39 cellular contexts compared by ENCODE assay signal in the genomic region with DNA sequence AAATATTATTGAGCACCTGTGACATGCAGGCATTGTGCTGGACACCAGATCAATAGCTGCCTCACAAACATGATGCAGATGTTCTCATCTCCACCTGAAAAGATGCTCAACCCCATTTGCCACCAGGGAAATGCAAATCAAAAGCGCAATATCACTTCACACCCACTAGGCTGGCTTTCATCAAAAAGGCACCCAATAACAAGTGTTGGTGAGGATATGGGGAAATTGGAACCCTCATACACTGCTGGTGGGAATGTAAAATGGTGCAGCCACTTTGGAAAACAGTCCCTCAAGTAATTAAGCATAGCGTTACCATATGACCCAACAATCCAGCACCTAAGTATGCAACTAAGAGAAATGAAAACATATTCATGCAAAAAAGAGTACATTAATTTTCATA. TPM values are rescaled to one million over a fixed set of nuclear protein-coding genes. Genes with fewer than 3 reads are reported as not detected.
"Had no signal": no experiment of that assay in that cellular context is flagged by ENCODE, and none has a peak within 500 bp of the region (broad histone marks: within the 10 kb centered on the region; RNA-seq: fewer than 3 reads in every experiment).

No MANE protein-coding gene starts in this region.

- H3K9me3 ChIP-seq: adrenal gland had no signal

- H3K4me3 Mint-ChIP-seq: activated B cell treated with CpG ODN at 0.5 μM for 24 hours; activated CD4-positive, alpha-beta memory T cell treated with anti-CD3 and anti-CD28 coated beads for 36 hours; activated naive CD4-positive, alpha-beta T cell treated with anti-CD3 and anti-CD28 coated beads for 36 hours; activated T-cell treated with anti-CD3 and anti-CD28 coated beads, Interleukin-2, amount 50 U/mL, for 4 hours; activated T-helper 1 cell treated with anti-CD3 and anti-CD28 coated beads, Interleukin-12 subunit alpha, Interleukin-12 subunit beta, Interleukin-2, Interleukin-4 antibody, amounts not matched to agents 30 ng/mL and 10 ng/mL and 1 ng/mL, durations not matched to agents 14 hours and 24 hours and 36 hours; brain; T-cell had no signal

- H3K4me1 ChIP-seq: adrenal gland had no signal

- H3K4me1 Mint-ChIP-seq: activated B cell treated with CpG ODN at 0.5 μM for 24 hours had no signal

- H2AFZ ChIP-seq: PC-9 had no signal

- DNase-seq: activated B cell treated with CpG ODN at 0.5 μM for 24 hours; activated CD4-positive, alpha-beta memory T cell treated with anti-CD3 and anti-CD28 coated beads for 36 hours; activated CD4-positive, alpha-beta T cell treated with anti-CD3 and anti-CD28 coated beads for 4 hours; activated CD4-positive, alpha-beta T cell treated with anti-CD3 and anti-CD28 coated beads, Interleukin-2, amount 50 U/mL, for 1 hour; activated CD4-positive, CD25-positive, alpha-beta regulatory T cell treated with anti-CD3 and anti-CD28 coated beads, Interleukin-2, amount 50 U/mL, for 72 hours; activated CD8-positive, alpha-beta memory T cell treated with anti-CD3 and anti-CD28 coated beads, Interleukin-2, amount 50 U/mL, for 4 hours; activated gamma-delta T cell treated with Interleukin-2 at 50 U/mL for 16 hours; activated naive CD4-positive, alpha-beta T cell treated with anti-CD3 and anti-CD28 coated beads for 36 hours; activated T-cell treated with anti-CD3 and anti-CD28 coated beads for 4 hours; activated T-cell treated with anti-CD3 and anti-CD28 coated beads, Interleukin-2, amount 50 U/mL, for 4 hours; adrenal gland; anterior cingulate cortex; Kasumi-1; MG63; NCI-H1048; NCI-H1105 treated with DMSO at 0.1 percent for 48 hours; NCI-H1436; NCI-H187; NCI-H2029 treated with DMSO at 0.1 percent for 48 hours; NCI-H2107; NCI-H2171; NCI-H510A; NCI-H526; NCI-H748 treated with DMSO at 0.1 percent for 48 hours; NK-92 treated with Interleukin-12 subunit alpha and Interleukin-12 subunit beta, amount 100 ng/mL, for 24 hours; PC-9; SIG-M5; T-cell; T-helper 2 cell; T-helper 9 cell had no signal

- H3K27me3 Mint-ChIP-seq: brain had no signal

- H3K4me2 ChIP-seq: PC-9 had no signal

- H3K4me3 ChIP-seq: adrenal gland, MG63, PC-9 had no signal

- H3K36me3 ChIP-seq: adrenal gland, MG63 had no signal

- H3K27ac ChIP-seq: adrenal gland, PC-9, RWPE1, VCaP had no signal

- ATAC-seq: activated naive CD4-positive, alpha-beta T cell treated with anti-CD3 and anti-CD28 coated beads, Interleukin-2, amount 50 U/mL, for 72 hours; activated T-cell treated with anti-CD3 and anti-CD28 coated beads, Interleukin-2, amount 50 U/mL, for 4 hours; Right ventricle myocardium inferior; SK-N-SH treated with all-trans-retinoic acid at 6 μM for 48 hours; T-cell had no signal

- H3K27me3 ChIP-seq: adrenal gland, MG63 had no signal

- H3K36me3 Mint-ChIP-seq: activated CD4-positive, alpha-beta memory T cell treated with anti-CD3 and anti-CD28 coated beads for 36 hours; activated naive CD4-positive, alpha-beta T cell treated with anti-CD3 and anti-CD28 coated beads, Interleukin-2, amount 50 U/mL, for 72 hours; brain; T-cell had no signal

- H3K27ac Mint-ChIP-seq: activated B cell treated with CpG ODN at 0.5 μM for 24 hours; activated CD4-positive, alpha-beta memory T cell treated with anti-CD3 and anti-CD28 coated beads for 36 hours; activated naive CD4-positive, alpha-beta T cell treated with anti-CD3 and anti-CD28 coated beads for 36 hours; activated naive CD4-positive, alpha-beta T cell treated with anti-CD3 and anti-CD28 coated beads, Interleukin-2, amount 50 U/mL, for 72 hours; activated T-helper 1 cell treated with anti-CD3 and anti-CD28 coated beads, Interleukin-12 subunit alpha, Interleukin-12 subunit beta, Interleukin-2, Interleukin-4 antibody, amounts not matched to agents 30 ng/mL and 10 ng/mL and 1 ng/mL, durations not matched to agents 14 hours and 24 hours and 36 hours; T-cell had no signal

- H3K9me3 Mint-ChIP-seq: activated CD4-positive, alpha-beta memory T cell treated with anti-CD3 and anti-CD28 coated beads for 36 hours; activated naive CD4-positive, alpha-beta T cell treated with anti-CD3 and anti-CD28 coated beads for 36 hours; activated naive CD4-positive, alpha-beta T cell treated with anti-CD3 and anti-CD28 coated beads, Interleukin-2, amount 50 U/mL, for 72 hours; activated T-cell treated with anti-CD3 and anti-CD28 coated beads, Interleukin-2, amount 50 U/mL, for 4 hours; activated T-helper 1 cell treated with anti-CD3 and anti-CD28 coated beads, Interleukin-12 subunit alpha, Interleukin-12 subunit beta, Interleukin-2, Interleukin-4 antibody, amounts not matched to agents 30 ng/mL and 10 ng/mL and 1 ng/mL, durations not matched to agents 14 hours and 24 hours and 36 hours; brain; T-cell had no signal

RNA-seq across cellular contexts. Expression of a gene that starts 24.7 kb away (rescaled TPM):
- total RNA-seq: activated B cell treated with CpG ODN at 0.5 μM for 24 hours; activated CD4-positive, alpha-beta memory T cell treated with anti-CD3 and anti-CD28 coated beads for 36 hours; activated naive CD4-positive, alpha-beta T cell treated with anti-CD3 and anti-CD28 coated beads for 36 hours; activated naive CD4-positive, alpha-beta T cell treated with anti-CD3 and anti-CD28 coated beads, Interleukin-2, amount 50 U/mL, for 72 hours; activated T-cell treated with anti-CD3 and anti-CD28 coated beads, Interleukin-2, amount 50 U/mL, for 4 hours; OCI-LY7; SK-MEL-5; T-cell had no signal
